Comparison of ENCODE assay signal across 1 cellular context in the genomic region with DNA sequence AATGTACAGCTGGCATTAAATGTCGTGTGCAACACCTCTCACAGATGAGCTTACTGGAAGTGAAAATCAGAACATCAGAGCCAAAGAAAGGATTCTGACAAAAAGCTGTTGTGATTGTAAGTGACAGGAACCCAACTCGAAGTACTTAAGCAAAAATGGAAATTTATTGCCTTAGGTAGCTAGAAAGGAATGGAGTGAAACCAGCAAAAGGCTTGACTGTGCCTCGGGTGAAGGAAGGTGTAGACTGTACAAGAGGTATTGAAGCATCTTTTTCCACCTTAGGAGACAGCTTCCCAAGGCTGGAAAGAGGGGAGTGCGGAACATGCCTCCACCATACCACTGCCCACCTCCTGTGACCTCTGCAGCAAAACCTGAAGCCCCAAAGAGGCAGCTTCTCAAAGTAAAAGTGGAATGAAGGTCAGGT.
TF ChIP-seq lines count a peak whose summit lies in the region.

No MANE protein-coding gene starts in this region.

TF ChIP-seq in endothelial cell of umbilical vein, 7 proteins besides CTCF, POLR2A, EP300 and RAD21:
- TF ChIP-seq EZH2 (IDR thresholded peaks at IDR 0.05; ENCODE audit: borderline replicate concordance, low read depth, low read length, severe bottlenecking) (no peak), POLR2AphosphoS5 (IDR thresholded peaks at IDR 0.05; ENCODE audit: insufficient read depth, low read depth, low read length) (no peak), GATA2 (IDR thresholded peaks at IDR 0.05; ENCODE audit: insufficient read depth, insufficient read length, low read depth, low read length) (no peak), FOS (IDR thresholded peaks at IDR 0.05; ENCODE audit: borderline replicate concordance, insufficient read depth, low read length) (no peak), MYC (IDR thresholded peaks at IDR 0.05; ENCODE audit: low read depth, low read length) (no peak), JUN (IDR thresholded peaks at IDR 0.05; ENCODE audit: borderline replicate concordance, insufficient read depth, insufficient read length, low read depth) (no peak)
- TF ChIP-seq, protein P1, sequence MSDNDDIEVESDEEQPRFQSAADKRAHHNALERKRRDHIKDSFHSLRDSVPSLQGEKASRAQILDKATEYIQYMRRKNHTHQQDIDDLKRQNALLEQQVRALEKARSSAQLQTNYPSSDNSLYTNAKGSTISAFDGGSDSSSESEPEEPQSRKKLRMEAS (IDR thresholded peaks at IDR 0.05; ENCODE audit: insufficient read depth, insufficient read length), result no peak
